In genomic region chr7:151844080-151844827, GRCh38 we compare ENCODE assay signal across 2 cellular contexts.
TF ChIP-seq lines count a peak whose summit lies in the region.

No MANE protein-coding gene starts in this region.

TF ChIP-seq in K562, 482 proteins besides CTCF, POLR2A, EP300 and RAD21 (continued from another document):
- TF ChIP-seq, protein P1, sequence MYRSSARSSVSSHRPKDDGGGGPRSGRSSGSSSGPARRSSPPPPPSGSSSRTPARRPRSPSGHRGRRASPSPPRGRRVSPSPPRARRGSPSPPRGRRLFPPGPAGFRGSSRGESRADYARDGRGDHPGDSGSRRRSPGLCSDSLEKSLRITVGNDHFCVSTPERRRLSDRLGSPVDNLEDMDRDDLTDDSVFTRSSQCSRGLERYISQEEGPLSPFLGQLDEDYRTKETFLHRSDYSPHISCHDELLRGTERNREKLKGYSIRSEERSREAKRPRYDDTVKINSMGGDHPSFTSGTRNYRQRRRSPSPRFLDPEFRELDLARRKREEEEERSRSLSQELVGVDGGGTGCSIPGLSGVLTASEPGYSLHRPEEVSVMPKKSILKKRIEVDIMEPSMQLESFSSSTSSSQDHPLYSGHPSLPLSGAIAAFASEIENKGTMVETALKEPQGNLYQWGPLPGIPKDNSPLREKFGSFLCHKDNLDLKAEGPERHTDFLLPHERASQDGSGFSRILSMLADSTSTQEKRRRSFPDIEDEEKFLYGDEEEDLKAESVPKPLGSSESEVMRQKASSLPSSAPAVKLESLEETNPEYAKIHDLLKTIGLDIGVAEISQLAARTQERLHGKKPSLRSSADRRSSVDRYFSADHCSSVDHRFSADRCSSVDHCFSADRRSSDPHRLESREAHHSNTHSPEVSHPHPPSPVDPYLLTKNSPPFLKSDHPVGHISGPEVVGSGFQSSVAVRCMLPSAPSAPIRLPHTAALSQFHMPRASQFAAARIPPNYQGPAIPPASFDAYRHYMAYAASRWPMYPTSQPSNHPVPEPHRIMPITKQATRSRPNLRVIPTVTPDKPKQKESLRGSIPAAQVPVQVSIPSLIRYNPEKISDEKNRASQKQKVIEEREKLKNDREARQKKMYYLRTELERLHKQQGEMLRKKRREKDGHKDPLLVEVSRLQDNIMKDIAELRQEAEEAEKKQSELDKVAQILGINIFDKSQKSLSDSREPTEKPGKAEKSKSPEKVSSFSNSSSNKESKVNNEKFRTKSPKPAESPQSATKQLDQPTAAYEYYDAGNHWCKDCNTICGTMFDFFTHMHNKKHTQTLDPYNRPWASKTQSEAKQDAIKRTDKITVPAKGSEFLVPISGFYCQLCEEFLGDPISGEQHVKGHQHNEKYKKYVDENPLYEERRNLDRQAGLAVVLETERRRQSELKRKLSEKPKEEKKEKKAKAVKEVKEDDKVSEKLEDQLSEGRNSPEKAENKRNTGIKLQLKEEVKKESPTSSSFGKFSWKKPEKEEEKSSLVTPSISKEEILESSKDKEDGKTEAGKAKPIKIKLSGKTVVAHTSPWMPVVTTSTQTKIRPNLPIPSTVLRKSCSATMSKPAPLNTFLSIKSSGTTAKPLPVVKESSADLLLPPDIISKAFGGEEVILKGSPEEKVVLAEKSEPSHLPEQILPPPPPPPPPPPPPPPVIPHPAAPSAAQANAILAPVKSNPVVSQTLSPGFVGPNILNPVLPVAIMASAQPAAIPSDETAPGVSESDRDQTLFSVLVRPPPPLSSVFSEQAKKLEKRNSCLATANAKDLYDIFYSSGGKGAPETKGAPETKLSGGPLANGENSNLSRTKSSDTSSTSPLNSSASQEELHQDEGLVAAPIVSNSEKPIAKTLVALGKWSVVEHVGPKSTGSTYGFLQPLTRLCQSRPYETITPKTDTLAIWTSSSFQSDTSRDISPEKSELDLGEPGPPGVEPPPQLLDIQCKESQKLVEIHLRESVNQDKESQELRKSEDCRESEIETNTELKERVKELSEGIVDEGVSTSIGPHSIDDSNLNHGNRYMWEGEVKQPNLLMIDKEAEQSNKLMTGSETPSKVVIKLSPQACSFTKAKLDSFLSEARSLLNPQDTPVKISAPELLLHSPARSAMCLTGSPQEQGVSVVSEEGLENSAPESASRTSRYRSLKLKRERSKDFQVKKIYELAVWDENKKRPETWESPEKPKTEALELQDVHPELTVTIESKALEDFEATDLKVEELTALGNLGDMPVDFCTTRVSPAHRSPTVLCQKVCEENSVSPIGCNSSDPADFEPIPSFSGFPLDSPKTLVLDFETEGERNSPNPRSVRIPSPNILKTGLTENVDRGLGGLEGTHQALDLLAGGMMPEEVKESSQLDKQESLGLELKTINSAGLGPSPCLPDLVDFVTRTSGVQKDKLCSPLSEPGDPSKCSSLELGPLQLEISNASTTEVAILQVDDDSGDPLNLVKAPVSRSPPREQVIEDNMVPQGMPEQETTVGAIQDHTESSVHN (IDR thresholded peaks at IDR 0.05; ENCODE audit: borderline replicate concordance in 1 of 2, low read depth in 1 of 2) = no peak
- 0 out of 2 replicates have a peak, but pooled peaks have one; percentile 46 for TF ChIP-seq SMARCA5 (IDR thresholded peaks at IDR 0.05)
- TF ChIP-seq ATF3 (IDR thresholded peaks at IDR 0.05) = peak; percentile 55
- TF ChIP-seq ATF3 (CRISPR knock-in tag; conservative IDR thresholded peaks at IDR 0.05) = no peak
TF ChIP-seq in K562: peak in this region for 4.

TF ChIP-seq in liver, 16 proteins besides CTCF, POLR2A, EP300 and RAD21 (continued from another document):
- TF ChIP-seq, protein P2, sequence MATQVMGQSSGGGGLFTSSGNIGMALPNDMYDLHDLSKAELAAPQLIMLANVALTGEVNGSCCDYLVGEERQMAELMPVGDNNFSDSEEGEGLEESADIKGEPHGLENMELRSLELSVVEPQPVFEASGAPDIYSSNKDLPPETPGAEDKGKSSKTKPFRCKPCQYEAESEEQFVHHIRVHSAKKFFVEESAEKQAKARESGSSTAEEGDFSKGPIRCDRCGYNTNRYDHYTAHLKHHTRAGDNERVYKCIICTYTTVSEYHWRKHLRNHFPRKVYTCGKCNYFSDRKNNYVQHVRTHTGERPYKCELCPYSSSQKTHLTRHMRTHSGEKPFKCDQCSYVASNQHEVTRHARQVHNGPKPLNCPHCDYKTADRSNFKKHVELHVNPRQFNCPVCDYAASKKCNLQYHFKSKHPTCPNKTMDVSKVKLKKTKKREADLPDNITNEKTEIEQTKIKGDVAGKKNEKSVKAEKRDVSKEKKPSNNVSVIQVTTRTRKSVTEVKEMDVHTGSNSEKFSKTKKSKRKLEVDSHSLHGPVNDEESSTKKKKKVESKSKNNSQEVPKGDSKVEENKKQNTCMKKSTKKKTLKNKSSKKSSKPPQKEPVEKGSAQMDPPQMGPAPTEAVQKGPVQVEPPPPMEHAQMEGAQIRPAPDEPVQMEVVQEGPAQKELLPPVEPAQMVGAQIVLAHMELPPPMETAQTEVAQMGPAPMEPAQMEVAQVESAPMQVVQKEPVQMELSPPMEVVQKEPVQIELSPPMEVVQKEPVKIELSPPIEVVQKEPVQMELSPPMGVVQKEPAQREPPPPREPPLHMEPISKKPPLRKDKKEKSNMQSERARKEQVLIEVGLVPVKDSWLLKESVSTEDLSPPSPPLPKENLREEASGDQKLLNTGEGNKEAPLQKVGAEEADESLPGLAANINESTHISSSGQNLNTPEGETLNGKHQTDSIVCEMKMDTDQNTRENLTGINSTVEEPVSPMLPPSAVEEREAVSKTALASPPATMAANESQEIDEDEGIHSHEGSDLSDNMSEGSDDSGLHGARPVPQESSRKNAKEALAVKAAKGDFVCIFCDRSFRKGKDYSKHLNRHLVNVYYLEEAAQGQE (IDR thresholded peaks at IDR 0.05) = no peak
- no peak for TF ChIP-seq FOXA1 (IDR thresholded peaks at IDR 0.05)
- peak in 1 of 2 donors; percentile 83 for TF ChIP-seq JUND (IDR thresholded peaks at IDR 0.05)
- no peak for TF ChIP-seq GABPA (IDR thresholded peaks at IDR 0.05 in 1 of 2, conservative IDR thresholded peaks at IDR 0.05 in 1 of 2)
- no peak for TF ChIP-seq FOXA2 (IDR thresholded peaks at IDR 0.05)
- peak; percentile 35 to 58 for TF ChIP-seq HNF4A (conservative IDR thresholded peaks at IDR 0.05)
- no peak for TF ChIP-seq SP1 (IDR thresholded peaks at IDR 0.05)
